ENCODE assay signal across 8 cellular contexts in the genomic region with DNA sequence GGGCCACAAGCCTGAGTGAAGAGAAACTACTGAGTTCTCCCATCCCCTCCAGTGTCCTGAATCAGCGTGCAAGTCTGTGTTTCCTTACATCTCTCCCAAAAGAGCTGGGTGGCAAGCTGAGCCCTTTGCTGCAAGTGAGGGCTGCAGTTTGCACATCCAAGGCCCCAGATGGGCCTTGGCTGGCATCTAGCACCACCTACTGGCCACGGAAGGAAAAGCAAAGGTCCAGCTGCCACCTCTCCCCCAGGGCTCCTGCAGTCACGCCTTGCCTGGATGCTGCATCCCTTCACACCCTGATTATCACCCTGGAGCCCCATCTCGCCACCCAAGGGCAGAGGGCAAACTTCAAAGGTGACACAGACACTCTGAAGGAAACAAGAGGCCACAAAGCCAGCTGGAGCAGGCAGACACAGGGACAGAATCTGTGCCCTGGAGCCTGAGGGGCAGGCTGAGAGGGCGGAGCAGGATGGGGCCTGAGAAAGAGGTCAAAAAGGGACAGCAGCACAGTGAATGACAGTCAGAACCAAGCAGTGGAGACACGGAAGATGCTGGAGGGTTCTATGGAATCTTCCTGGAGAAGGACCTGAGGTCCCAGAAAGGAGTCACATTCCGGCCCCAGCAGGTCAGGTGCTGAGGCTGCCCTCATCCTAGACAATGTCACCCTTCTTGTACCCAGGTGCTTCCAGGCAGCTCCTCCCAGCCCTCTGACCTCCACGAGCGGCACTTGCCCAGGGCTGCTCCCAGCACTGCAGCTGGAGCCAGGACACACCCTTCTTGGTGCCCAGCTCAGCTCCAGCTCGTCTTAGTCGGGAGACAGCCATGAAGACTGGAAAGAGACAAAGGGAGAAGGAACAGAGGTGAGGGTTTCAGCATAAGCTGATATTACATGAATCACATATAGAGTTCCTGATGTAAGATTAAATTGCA. TPM values are rescaled to one million over a fixed set of nuclear protein-coding genes. Genes with fewer than 3 reads are reported as not detected.
DNase-seq lines count a peak whose midpoint lies in the region; ATAC-seq, FAIRE-seq and TF ChIP-seq lines count a peak whose summit lies in the region.

No MANE protein-coding gene starts in this region.

- no peaks in the 10 kb centered on the region for H3K9me2 ChIP-seq in DOHH2 (replicated peaks; ENCODE audit: control insufficient read depth, low read length)

- H3K27me3 Mint-ChIP-seq in brain: peaks cover 5% of the 10 kb centered on the region

- no peaks in the 10 kb centered on the region for H4K20me1 ChIP-seq in DOHH2 (ENCODE audit: control insufficient read depth, insufficient read depth, low read depth, low read length)
- H4K20me1 ChIP-seq in keratinocyte (ENCODE audit: control insufficient read depth, extremely low read depth, insufficient read depth, low read length): no peaks in the 10 kb centered on the region

- no peak for FAIRE-seq in keratinocyte (lab: Jason Lieb, UNC)

- H3K4me3 Mint-ChIP-seq in brain: no peak overlapping the region

- H3K9me3 Mint-ChIP-seq in brain: no peaks in the 10 kb centered on the region

- peak; percentile 65 for ATAC-seq in GM19468 (IDR thresholded peaks at IDR 0.05; ENCODE audit: extremely low read depth, unreplicated experiment)

- H3K4me2 ChIP-seq in DOHH2 (ENCODE audit: low read length) (no peak overlapping the region), keratinocyte (ENCODE audit: control insufficient read depth, extremely low read depth, insufficient read depth, low read depth, low read length) (no peak overlapping the region)

- H3K36me3 Mint-ChIP-seq in brain: no peaks in the 10 kb centered on the region

- H3K9ac ChIP-seq in keratinocyte (ENCODE audit: control insufficient read depth, extremely low read depth, insufficient read depth, low read length): no peak overlapping the region

- H3K9me3 ChIP-seq in DOHH2 (ENCODE audit: control insufficient read depth, insufficient read depth, low read length) (no peaks in the 10 kb centered on the region), keratinocyte (ENCODE audit: control insufficient read depth, low read depth, low read length) (no peaks in the 10 kb centered on the region)

- H3K79me2 ChIP-seq in DOHH2 (ENCODE audit: control insufficient read depth, low read length) (no peaks in the 10 kb centered on the region), keratinocyte (ENCODE audit: control insufficient read depth, insufficient read depth, low read length) (no peaks in the 10 kb centered on the region)

- no peaks in the 10 kb centered on the region for H3K4me1 Mint-ChIP-seq in brain

- H3K27ac ChIP-seq in DOHH2 (ENCODE audit: low read depth, low read length) (no peak overlapping the region), keratinocyte (ENCODE audit: control insufficient read depth, insufficient read depth, low read length) (no peak overlapping the region)

- H3K27me3 ChIP-seq in DOHH2 (ENCODE audit: control insufficient read depth, low read length): peaks cover 11% of the 10 kb centered on the region
- H3K27me3 ChIP-seq in keratinocyte (ENCODE audit: control insufficient read depth, extremely low read depth, insufficient read depth, low read length): no peaks in the 10 kb centered on the region

- H3K4me3 ChIP-seq in DOHH2 (ENCODE audit: low read length) (no peak overlapping the region), keratinocyte (ENCODE audit: control insufficient read depth in 2 of 3, extremely low read depth in 1 of 3, insufficient read depth in 2 of 3, low read depth in 1 of 3, low read length in 3 of 3) (no peak overlapping the region)

- TF ChIP-seq CTCF in DOHH2 (IDR thresholded peaks at IDR 0.05; ENCODE audit: low read depth, low read length, poor library complexity, severe bottlenecking) (peak; percentile 88), brain (conservative IDR thresholded peaks at IDR 0.05) (peak; percentile 90 to 96), keratinocyte (optimal IDR thresholded peaks at IDR 0.05 in 1 of 3, IDR thresholded peaks at IDR 0.05 in 1 of 3, conservative IDR thresholded peaks at IDR 0.05 in 1 of 3; ENCODE audit: extremely low read depth in 1 of 3, insufficient read depth in 2 of 3, low read length in 3 of 3) (peak; percentile 65 to 97 (median 89))

- dilution Hi-C loops in keratinocyte (cut with MboI; ENCODE audit: extremely low pct_ligation_motif_present, low sequenced_read_pairs): no loop called here

- no peak overlapping the region for H2AFZ ChIP-seq in keratinocyte (ENCODE audit: control insufficient read depth, low read length)

- peak overlapping the region in 1 of 5 experiments; percentile 86 for H3K27ac Mint-ChIP-seq in brain

- no peaks in the 10 kb centered on the region for H3F3A ChIP-seq in DOHH2 (ENCODE audit: control insufficient read depth, insufficient read depth)

- H3K4me1 ChIP-seq in DOHH2 (ENCODE audit: control insufficient read depth, low read length) (no peaks in the 10 kb centered on the region), keratinocyte (ENCODE audit: control insufficient read depth, extremely low read depth, insufficient read depth, low read length) (no peaks in the 10 kb centered on the region)

- H3K36me3 ChIP-seq in DOHH2 (ENCODE audit: control insufficient read depth, low read length) (no peaks in the 10 kb centered on the region), keratinocyte (ENCODE audit: control insufficient read depth in 2 of 2, extremely low read depth in 1 of 2, insufficient read depth in 2 of 2, low read length in 2 of 2) (no peaks in the 10 kb centered on the region)

- peak; percentile 85 for DNase-seq in HuH-7.5 (ENCODE audit: low spot score)
- DNase-seq in T1000 (lab: John Stamatoyannopoulos, UW): peak; percentile 44
- DNase-seq in keratinocyte (ENCODE audit: low read depth, low spot score): no peak
- peak; percentile 68 to 74 for DNase-seq in stimulated activated CD4-positive, alpha-beta T cell treated with anti-CD3 and anti-CD28 coated beads, Interleukin-2, amount 100 ng/mL, for 24 hours
- no peak for DNase-seq in NCI-H128 (lab: John Stamatoyannopoulos, UW; ENCODE audit: unreplicated experiment)

- H3K9me1 ChIP-seq in keratinocyte (ENCODE audit: control insufficient read depth, extremely low read depth, insufficient read depth, low read length): no peaks in the 10 kb centered on the region

RNA-seq across cellular contexts. Expression of a gene that starts 18.3 kb away (rescaled TPM):
- polyA plus RNA-seq in brain (ENCODE audit: insufficient read depth, low read depth, low replicate concordance) (12.5 TPM), keratinocyte (not detected in 3 replicates)
- not detected for polyA plus RNA-seq in keratinocyte (2011; ENCODE audit: low read depth)
- not detected in 2 replicates for polyA plus RNA-seq in keratinocyte (2011; cell fraction: cytosol; rRNA removed)
- not detected in 2 replicates for polyA plus RNA-seq in keratinocyte (2011; cell fraction: nucleus; rRNA removed)
- polyA plus RNA-seq in keratinocyte (2012; ENCODE audit: low replicate concordance): not detected in 2 replicates
- polyA minus RNA-seq in keratinocyte: not detected in 3 replicates
- not detected for polyA minus RNA-seq in keratinocyte (2011; cell fraction: cytosol; rRNA and poly(A)+ RNA removed)
- polyA minus RNA-seq in keratinocyte (2011; cell fraction: nucleus; rRNA and poly(A)+ RNA removed): not detected in 2 replicates

Comparison
In these comparisons a context has a peak if more than half of its experiments do, and no peak if none do; other contexts are left out.
1. DNase-seq: peak in HuH-7.5 (single experiment), T1000 (single experiment) and stimulated activated CD4-positive, alpha-beta T cell treated with anti-CD3 and anti-CD28 coated beads, Interleukin-2, amount 100 ng/mL, for 24 hours (2 of 2); none in keratinocyte (single experiment) and NCI-H128 (single experiment).
2. RNA of a gene that starts 18.3 kb away (polyA plus RNA-seq): 12.5 TPM in brain (single experiment); not detected in keratinocyte; every median in the first group is over 10 times any median in the second.
3. Peak in every context shown above with its lines, with median percentiles within 50 percentile points of each other: CTCF ChIP-seq.